ENCODE assay signal across 18 cellular contexts in the genomic region with DNA sequence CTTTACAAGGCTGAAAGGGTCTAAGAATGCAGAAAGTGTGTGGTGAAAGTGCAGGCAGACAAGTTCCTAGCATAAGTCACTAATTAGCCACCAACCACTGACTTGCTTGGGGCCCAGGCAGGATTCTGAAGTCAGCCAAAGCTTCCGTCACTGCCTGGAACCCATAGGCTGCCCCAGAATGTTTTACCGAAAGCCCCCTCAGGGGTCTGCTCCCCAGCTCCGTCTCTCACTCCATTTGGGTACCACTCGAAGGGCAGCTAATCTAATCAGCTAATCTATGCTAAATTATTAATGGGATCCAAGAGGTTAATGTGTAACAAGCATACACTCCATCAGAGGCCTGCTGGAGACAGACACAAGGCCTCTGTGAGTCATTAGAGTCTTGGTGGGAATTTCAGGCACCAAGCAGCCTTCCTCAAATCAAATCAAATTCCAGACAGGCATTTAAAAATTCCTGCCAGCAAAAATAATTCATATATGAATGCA. TPM values are rescaled to one million over a fixed set of nuclear protein-coding genes. Genes with fewer than 3 reads are reported as not detected.
DNase-seq lines count a peak whose midpoint lies in the region; ATAC-seq and TF ChIP-seq lines count a peak whose summit lies in the region.
"Had no signal": no experiment of that assay in that cellular context is flagged by ENCODE, and none has a peak within 500 bp of the region (broad histone marks: within the 10 kb centered on the region; RNA-seq: fewer than 3 reads in every experiment).

No MANE protein-coding gene starts in this region.

- H3K9me3 Mint-ChIP-seq in brain = peaks cover 0 to 3% (median 0%) of the 10 kb centered on the region in 5 experiments
- H3K9me3 Mint-ChIP-seq: activated CD4-positive, alpha-beta T cell treated with anti-CD3 and anti-CD28 coated beads, Interleukin-2, amount 10 ng/mL, durations not matched to agents 7 days and 5 days had no signal

- H3K4me1 Mint-ChIP-seq in brain = peaks cover 16% of the 10 kb centered on the region
- H3K4me1 Mint-ChIP-seq: activated CD4-positive, alpha-beta T cell treated with anti-CD3 and anti-CD28 coated beads, Interleukin-2, amount 10 ng/mL, durations not matched to agents 7 days and 5 days; central memory CD8-positive, alpha-beta T cell had no signal

- 5% methylated on average over 4 of the region's 4 CpGs for WGBS in smooth muscle cell (ENCODE audit: low lambda C conversion rate)

- peak overlapping the region; percentile 76 for H3K4me2 ChIP-seq in smooth muscle cell

- intact Hi-C loops in left lung (cut with DNase I) = no loop called here

- in situ Hi-C loops in brain microvascular endothelial cell (cut with HindIII; ENCODE audit: low pct_ligation_motif_present, low sequenced_read_pairs) = no loop called here

- H3F3A ChIP-seq in smooth muscle cell (ENCODE audit: low read depth) = peaks cover 19% of the 10 kb centered on the region

- ATAC-seq in GM19438 (IDR thresholded peaks at IDR 0.05; ENCODE audit: low read depth, unreplicated experiment) = peak; percentile 62
- peak; percentile 32 for ATAC-seq in left lung
- no peak for ATAC-seq in HG03442 (IDR thresholded peaks at IDR 0.05; ENCODE audit: unreplicated experiment)
- ATAC-seq in GM21390 (IDR thresholded peaks at IDR 0.05; ENCODE audit: unreplicated experiment) = no peak
- ATAC-seq: gastrocnemius medialis had no signal

- peak overlapping the region; percentile 77 for H3K9ac ChIP-seq in smooth muscle cell (ENCODE audit: low read depth)

- H3K27me3 Mint-ChIP-seq in brain = no peaks in the 10 kb centered on the region
- H3K27me3 Mint-ChIP-seq: activated CD4-positive, alpha-beta T cell treated with anti-CD3 and anti-CD28 coated beads, Interleukin-2, amount 10 ng/mL, durations not matched to agents 7 days and 5 days; central memory CD8-positive, alpha-beta T cell had no signal

- H3K79me2 ChIP-seq in smooth muscle cell (ENCODE audit: low read depth) = peaks cover 77% of the 10 kb centered on the region

- no peaks in the 10 kb centered on the region for H3K9me3 ChIP-seq in left lung
- H3K9me3 ChIP-seq in smooth muscle cell (replicated peaks; ENCODE audit: low read depth) = no peaks in the 10 kb centered on the region
- H3K9me3 ChIP-seq: gastrocnemius medialis, SJCRH30 had no signal

- peaks cover 3% of the 10 kb centered on the region for H4K20me1 ChIP-seq in smooth muscle cell (ENCODE audit: low read depth)

- H3K27me3 ChIP-seq in left lung (no peaks in the 10 kb centered on the region), smooth muscle cell (ENCODE audit: low read depth) (no peaks in the 10 kb centered on the region), brain microvascular endothelial cell (replicated peaks) (no peaks in the 10 kb centered on the region)
- H3K27me3 ChIP-seq: gastrocnemius medialis, SJCRH30 had no signal

- no peak overlapping the region for H3K4me3 ChIP-seq in left lung
- no peak overlapping the region for H3K4me3 ChIP-seq in smooth muscle cell
- H3K4me3 ChIP-seq in brain microvascular endothelial cell (ENCODE audit: low read depth, low read length) = no peak overlapping the region
- H3K4me3 ChIP-seq: gastrocnemius medialis, SJCRH30 had no signal

- TF ChIP-seq CTCF in brain (conservative IDR thresholded peaks at IDR 0.05) (no peak), left lung (IDR thresholded peaks at IDR 0.05) (no peak), smooth muscle cell (IDR thresholded peaks at IDR 0.05; ENCODE audit: borderline replicate concordance, insufficient read depth, poor library complexity, severe bottlenecking) (no peak), brain microvascular endothelial cell (IDR thresholded peaks at IDR 0.05; ENCODE audit: low read depth, low read length, missing control alignments) (no peak)

- DNase-seq in left lung (no peak), smooth muscle cell (lab: John Stamatoyannopoulos, UW; ENCODE audit: unreplicated experiment) (peak; percentile 6), brain microvascular endothelial cell (no peak), NCI-H1436 (lab: John Stamatoyannopoulos, UW) (no peak)
- DNase-seq: activated CD4-positive, alpha-beta T cell treated with anti-CD3 and anti-CD28 coated beads, Interleukin-2, amount 10 ng/mL, durations not matched to agents 7 days and 5 days; activated naive CD4-positive, alpha-beta T cell treated with anti-CD3 and anti-CD28 coated beads, Interleukin-2, amount 50 U/mL, for 16 hours; activated T-cell treated with anti-CD3 and anti-CD28 coated beads for 4 hours; C1 segment of cervical spinal cord; gastrocnemius medialis; GOT3; NCI-H187; SJCRH30; substantia nigra had no signal

- peak overlapping the region; percentile 57 for H2AFZ ChIP-seq in smooth muscle cell (ENCODE audit: low read depth)

- H3K27ac ChIP-seq in left lung = no peak overlapping the region
- peak overlapping the region; percentile 95 for H3K27ac ChIP-seq in smooth muscle cell (ENCODE audit: low read depth)
- no peak overlapping the region for H3K27ac ChIP-seq in brain microvascular endothelial cell
- H3K27ac ChIP-seq: SJCRH30 had no signal

- H3K36me3 ChIP-seq in left lung (peaks cover 0 to 27% of the 10 kb centered on the region in 2 donors), smooth muscle cell (ENCODE audit: low read depth) (peaks cover 5% of the 10 kb centered on the region), brain microvascular endothelial cell (replicated peaks) (no peaks in the 10 kb centered on the region)
- H3K36me3 ChIP-seq: gastrocnemius medialis, SJCRH30 had no signal

- peaks cover 0 to 7% of the 10 kb centered on the region in 2 donors for H3K4me1 ChIP-seq in left lung
- H3K4me1 ChIP-seq in smooth muscle cell (ENCODE audit: low read depth) = peaks cover 22% of the 10 kb centered on the region
- H3K4me1 ChIP-seq: SJCRH30 had no signal

- peaks cover 26% of the 10 kb centered on the region for H3K36me3 Mint-ChIP-seq in brain

- H3K27ac Mint-ChIP-seq in brain = peak overlapping the region in 4 of 5 experiments; percentile 24 to 85 (median 65)
- H3K27ac Mint-ChIP-seq: activated CD4-positive, alpha-beta T cell treated with anti-CD3 and anti-CD28 coated beads, Interleukin-2, amount 10 ng/mL, durations not matched to agents 7 days and 5 days had no signal

- peak overlapping the region in 1 of 5 experiments; percentile 33 for H3K4me3 Mint-ChIP-seq in brain
- H3K4me3 Mint-ChIP-seq: activated CD4-positive, alpha-beta T cell treated with anti-CD3 and anti-CD28 coated beads, Interleukin-2, amount 10 ng/mL, durations not matched to agents 7 days and 5 days; central memory CD8-positive, alpha-beta T cell had no signal

RNA-seq across cellular contexts. Expression of a gene that starts 13.2 kb away (rescaled TPM):
- polyA plus RNA-seq in brain (ENCODE audit: insufficient read depth, low read depth, low replicate concordance) = 2.7 TPM
- 10 to 100 TPM; 36.3 to 36.9 TPM for total RNA-seq in left lung
- 66.6 and 68.0 TPM in 2 replicates for total RNA-seq in smooth muscle cell
- polyA plus RNA-seq in smooth muscle cell = 18.7 and 19.9 TPM in 2 replicates
- total RNA-seq: activated CD4-positive, alpha-beta T cell treated with anti-CD3 and anti-CD28 coated beads, Interleukin-2, amount 10 ng/mL, durations not matched to agents 7 days and 5 days had no signal

Comparison
In these comparisons a context has a peak if more than half of its experiments do, and no peak if none do; other contexts are left out.
1. ATAC-seq: peak in GM19438 (single experiment) and left lung (single experiment); none in HG03442 (single experiment) and GM21390 (single experiment).